ENCODE assay signal across 8 cellular contexts in genomic region chr1:93844262-93845045, GRCh38. TPM values are rescaled to one million over a fixed set of nuclear protein-coding genes. Genes with fewer than 3 reads are reported as not detected.
DNase-seq lines count a peak whose midpoint lies in the region; ATAC-seq and TF ChIP-seq lines count a peak whose summit lies in the region.

No MANE protein-coding gene starts in this region.

- H3K4me3 Mint-ChIP-seq in activated CD4-positive, alpha-beta memory T cell treated with anti-CD3 and anti-CD28 coated beads for 36 hours, result no peak overlapping the region
- H3K4me3 Mint-ChIP-seq in osteocyte (ENCODE audit: unreplicated experiment), result no peak overlapping the region

- peaks cover 5% of the 10 kb centered on the region for H3K36me3 Mint-ChIP-seq in activated CD4-positive, alpha-beta memory T cell treated with anti-CD3 and anti-CD28 coated beads for 36 hours
- H3K36me3 Mint-ChIP-seq in osteocyte (ENCODE audit: unreplicated experiment), result no peaks in the 10 kb centered on the region

- CTCF ChIA-PET in activated CD4-positive, alpha-beta memory T cell treated with anti-CD3 and anti-CD28 coated beads for 36 hours (lab: Charles Lee), result interaction anchor here (0.6 to 8.0 kb wide), 27 partner anchors 11 to 540 kb away, joined by 3 to 159 read pairs (median 4); partner anchors contain the start of gene DNTTIP2

- TF ChIP-seq CTCF in osteocyte (IDR thresholded peaks at IDR 0.05), result peak; percentile 80

- peaks cover 4% of the 10 kb centered on the region for H3K27me3 Mint-ChIP-seq in activated CD4-positive, alpha-beta memory T cell treated with anti-CD3 and anti-CD28 coated beads for 36 hours
- H3K27me3 Mint-ChIP-seq in osteocyte (ENCODE audit: unreplicated experiment), result no peaks in the 10 kb centered on the region

- DNase-seq in DMS153 treated with DMSO at 0.1 percent for 48 hours (lab: John Stamatoyannopoulos, UW; ENCODE audit: unreplicated experiment), result peak; percentile 59
- DNase-seq in HK-2 (ENCODE audit: unreplicated experiment), result peak; percentile 18
- DNase-seq in NCI-H69 (lab: John Stamatoyannopoulos, UW), result peak; percentile 75
- DNase-seq in activated CD4-positive, alpha-beta memory T cell treated with anti-CD3 and anti-CD28 coated beads for 36 hours, result peak; percentile 46
- DNase-seq in fibroblast of gingiva (ENCODE audit: low read depth), result peak; percentile 72
- no peak for DNase-seq in osteocyte (ENCODE audit: extremely low spot score, unreplicated experiment)

- ATAC-seq in HG03442 (IDR thresholded peaks at IDR 0.05; ENCODE audit: unreplicated experiment) (no peak), GM21529 (IDR thresholded peaks at IDR 0.05; ENCODE audit: unreplicated experiment) (no peak)

- H3K27ac Mint-ChIP-seq in activated CD4-positive, alpha-beta memory T cell treated with anti-CD3 and anti-CD28 coated beads for 36 hours, result no peak overlapping the region
- H3K27ac Mint-ChIP-seq in osteocyte (ENCODE audit: unreplicated experiment), result peak overlapping the region; percentile 50

- H3K4me1 Mint-ChIP-seq in activated CD4-positive, alpha-beta memory T cell treated with anti-CD3 and anti-CD28 coated beads for 36 hours (ENCODE audit: low read depth), result peaks cover 27% of the 10 kb centered on the region
- peaks cover 19% of the 10 kb centered on the region for H3K4me1 Mint-ChIP-seq in osteocyte (ENCODE audit: unreplicated experiment)

- POLR2A ChIA-PET in activated CD4-positive, alpha-beta memory T cell treated with anti-CD3 and anti-CD28 coated beads for 36 hours (lab: Charles Lee), result no interaction called here

- intact Hi-C loops in activated CD4-positive, alpha-beta memory T cell treated with anti-CD3 and anti-CD28 coated beads for 36 hours (cut with micrococcal nuclease), result loop anchor here (1.0 to 10.0 kb wide), 9 partner anchors 30 to 1388 kb away; partner anchors contain the start of gene RWDD3

- H3K9me3 Mint-ChIP-seq in activated CD4-positive, alpha-beta memory T cell treated with anti-CD3 and anti-CD28 coated beads for 36 hours, result no peaks in the 10 kb centered on the region
- no peaks in the 10 kb centered on the region for H3K9me3 Mint-ChIP-seq in osteocyte (ENCODE audit: unreplicated experiment)

RNA-seq across cellular contexts. Expression of gene DNTTIP2, which starts 34.6 kb away (rescaled TPM):
- 10 to 100 TPM; 84.4 to 91.1 TPM for total RNA-seq in activated CD4-positive, alpha-beta memory T cell treated with anti-CD3 and anti-CD28 coated beads for 36 hours
- 48.0 and 49.4 TPM in 2 replicates for total RNA-seq in osteocyte
